8 cellular contexts compared by ENCODE assay signal in genomic region chr16:22300427-22301071, GRCh38. TPM values are rescaled to one million over a fixed set of nuclear protein-coding genes. Genes with fewer than 3 reads are reported as not detected.
DNase-seq lines count a peak whose midpoint lies in the region; ATAC-seq and TF ChIP-seq lines count a peak whose summit lies in the region.

No MANE protein-coding gene starts in this region.

- no peak for TF ChIP-seq POLR2A in testis (IDR thresholded peaks at IDR 0.05)

- H3K4me3 ChIP-seq in WERI-Rb-1 (ENCODE audit: low read depth, low read length) (no peak overlapping the region), coronary artery (no peak overlapping the region), lung (no peak overlapping the region), testis (no peak overlapping the region)

- peaks cover 0 to 3% of the 10 kb centered on the region in 2 donors for H3K4me1 ChIP-seq in lung (ENCODE audit: control insufficient read depth in 2 of 2, insufficient read depth in 2 of 2, low read length in 2 of 2)
- H3K4me1 ChIP-seq in testis, result peaks cover 7% of the 10 kb centered on the region

- peak; percentile 53 for DNase-seq in EL
- peak; percentile 52 for DNase-seq in M059J (ENCODE audit: low read depth)
- peak; percentile 66 for DNase-seq in WERI-Rb-1
- DNase-seq in coronary artery (ENCODE audit: low spot score), result no peak
- peak; percentile 42 for DNase-seq in lung (ENCODE audit: low spot score)
- peak; percentile 84 for DNase-seq in testis

- intact Hi-C loops in testis (cut with DNase I; ENCODE audit: low total_unique reads), result no loop called here

- no peaks in the 10 kb centered on the region for H3K27me3 ChIP-seq in WERI-Rb-1 (ENCODE audit: insufficient read depth, low read depth, severe bottlenecking)
- no peaks in the 10 kb centered on the region for H3K27me3 ChIP-seq in lung (ENCODE audit: control insufficient read depth, insufficient read depth)
- no peaks in the 10 kb centered on the region for H3K27me3 ChIP-seq in testis

- H3K36me3 ChIP-seq in WERI-Rb-1 (peaks cover 61% of the 10 kb centered on the region), lung (ENCODE audit: control insufficient read depth in 2 of 2, insufficient read depth in 2 of 2, low read length in 2 of 2) (peaks cover 2 to 28% of the 10 kb centered on the region in 2 donors), testis (ENCODE audit: low read depth, missing control alignments) (no peaks in the 10 kb centered on the region)

- TF ChIP-seq CTCF in WERI-Rb-1 (IDR thresholded peaks at IDR 0.05; ENCODE audit: low read depth, low read length), result peak; percentile 87
- TF ChIP-seq CTCF in coronary artery (IDR thresholded peaks at IDR 0.05), result peak; percentile 18
- TF ChIP-seq CTCF in lung (IDR thresholded peaks at IDR 0.05; ENCODE audit: control extremely low read depth, extremely low read depth), result peak; percentile 5
- peak in 2 of 3 experiments; percentile 41 to 48 for TF ChIP-seq CTCF in testis (IDR thresholded peaks at IDR 0.05)

- no peaks in the 10 kb centered on the region for H3K9me3 ChIP-seq in WERI-Rb-1 (ENCODE audit: severe bottlenecking)
- no peaks in the 10 kb centered on the region for H3K9me3 ChIP-seq in lung (ENCODE audit: control insufficient read depth in 2 of 2, insufficient read depth in 1 of 2, low read length in 1 of 2)
- H3K9me3 ChIP-seq in testis, result no peaks in the 10 kb centered on the region

- 60 to 63% methylated on average over 8 of the region's 8 CpGs for WGBS in lung, 2 donors
- WGBS in testis, 2 donors, result 64 to 65% methylated on average over 8 of the region's 8 CpGs

- H3K27ac ChIP-seq in WERI-Rb-1 (no peak overlapping the region), coronary artery (no peak overlapping the region), lung (ENCODE audit: low read depth in 1 of 2, low read length in 1 of 2) (no peak overlapping the region), testis (no peak overlapping the region)

- ATAC-seq in lung (ENCODE audit: insufficient read depth, low FRiP score), result no peak
- ATAC-seq in HG02610 (IDR thresholded peaks at IDR 0.05; ENCODE audit: unreplicated experiment), result no peak
- no peak for ATAC-seq in GM18498 (IDR thresholded peaks at IDR 0.05; ENCODE audit: unreplicated experiment)

RNA-seq across cellular contexts. Expression of gene POLR3E, which starts 3.3 kb away (rescaled TPM):
- total RNA-seq in M059J (2014; rRNA removed; shearing (Covaris generic)), result 21.2 and 43.5 TPM in 2 replicates
- total RNA-seq in lung (10 to 100 TPM; 44.0 to 44.3 TPM), testis (10 to 100 TPM; 61.7 to 76.2 TPM)
- polyA plus RNA-seq in lung (10 to 100 TPM; 23.2 to 24.1 TPM), testis (ENCODE audit: insufficient read depth, low read depth, low replicate concordance) (59.4 TPM)

Comparison
In these comparisons a context has a peak if more than half of its experiments do, and no peak if none do; other contexts are left out.
1. CTCF ChIP-seq: peak in every context shown above with its lines; median percentile 87 in WERI-Rb-1; 44 in testis; 18 in coronary artery; 5 in lung.